In genomic region chr20:38893485-38894090, GRCh38 we compare ENCODE assay signal across 8 cellular contexts. TPM values are rescaled to one million over a fixed set of nuclear protein-coding genes. Genes with fewer than 3 reads are reported as not detected.
DNase-seq lines count a peak whose midpoint lies in the region; ATAC-seq, FAIRE-seq and TF ChIP-seq lines count a peak whose summit lies in the region.

No MANE protein-coding gene starts in this region.

- FAIRE-seq in GM12891 (lab: Jason Lieb, UNC) = peak; percentile 96

- DNase-seq in GM12891 (ENCODE audit: insufficient read length, low spot score) (peak; percentile 88), NCI-H446 treated with DMSO at 0.1 percent for 48 hours (lab: John Stamatoyannopoulos, UW) (peak; percentile 50), choroid plexus epithelial cell (ENCODE audit: low read depth) (peak; percentile 58)
- DNase-seq in activated CD4-positive, alpha-beta T cell treated with anti-CD3 and anti-CD28 coated beads, Interleukin-2, amount 10 ng/mL, durations not matched to agents 7 days and 5 days = peak; percentile 74
- peak; percentile 63 for DNase-seq in stimulated activated CD8-positive, alpha-beta memory T cell treated with anti-CD3 and anti-CD28 coated beads, Interleukin-15, amount 100 ng/mL, for 1 hour (ENCODE audit: low read depth)

- H3K9ac ChIP-seq in liver (ENCODE audit: low read depth in 1 of 2, low read length in 2 of 2) = no peak overlapping the region

- CTCF ChIA-PET in activated CD4-positive, alpha-beta T cell treated with anti-CD3 and anti-CD28 coated beads, Interleukin-2, amount 10 ng/mL, durations not matched to agents 7 days and 5 days (lab: Charles Lee) = interaction anchor here (0.8 to 4.6 kb wide), 12 partner anchors 11 to 161 kb away, joined by 3 to 36 read pairs (median 4); partner anchors contain the start of gene PPP1R16B

- ATAC-seq in HG03025 (IDR thresholded peaks at IDR 0.05; ENCODE audit: low FRiP score, unreplicated experiment) (peak; percentile 38), GM21786 (IDR thresholded peaks at IDR 0.05; ENCODE audit: unreplicated experiment) (no peak)

- no peaks in the 10 kb centered on the region for H3K27me3 ChIP-seq in liver (ENCODE audit: control insufficient read depth in 4 of 4, insufficient read depth in 4 of 4, low read length in 3 of 4)

- TF ChIP-seq RAD21 in liver (IDR thresholded peaks at IDR 0.05) = peak; percentile 76 to 85

- no peaks in the 10 kb centered on the region for H3K9me3 ChIP-seq in liver (ENCODE audit: control insufficient read depth in 4 of 4, low read length in 3 of 4)

- H3K4me1 Mint-ChIP-seq in activated CD4-positive, alpha-beta T cell treated with anti-CD3 and anti-CD28 coated beads, Interleukin-2, amount 10 ng/mL, durations not matched to agents 7 days and 5 days = peaks cover 45% of the 10 kb centered on the region

- H3K36me3 Mint-ChIP-seq in activated CD4-positive, alpha-beta T cell treated with anti-CD3 and anti-CD28 coated beads, Interleukin-2, amount 10 ng/mL, durations not matched to agents 7 days and 5 days (ENCODE audit: low read depth) = peaks cover 29% of the 10 kb centered on the region

- no peaks in the 10 kb centered on the region for H3K27me3 Mint-ChIP-seq in activated CD4-positive, alpha-beta T cell treated with anti-CD3 and anti-CD28 coated beads, Interleukin-2, amount 10 ng/mL, durations not matched to agents 7 days and 5 days

- H3K36me3 ChIP-seq in liver (ENCODE audit: control insufficient read depth in 4 of 4, insufficient read depth in 3 of 4, low read depth in 1 of 4, low read length in 3 of 4) = no peaks in the 10 kb centered on the region

- POLR2A ChIA-PET in activated CD4-positive, alpha-beta T cell treated with anti-CD3 and anti-CD28 coated beads, Interleukin-2, amount 10 ng/mL, durations not matched to agents 7 days and 5 days (lab: Charles Lee) = no interaction called here

- TF ChIP-seq POLR2A in GM12891 (IDR thresholded peaks at IDR 0.05; ENCODE audit: low read depth, low read length) = no peak

- H3K4me3 ChIP-seq in choroid plexus epithelial cell (ENCODE audit: low read depth, low read length) = no peak overlapping the region
- peak overlapping the region in 1 of 3 donors; percentile 25 for H3K4me3 ChIP-seq in liver (ENCODE audit: low read depth in 1 of 3, low read length in 3 of 3)

- TF ChIP-seq CTCF in choroid plexus epithelial cell (conservative IDR thresholded peaks at IDR 0.05; ENCODE audit: low read depth, low read length) (peak; percentile 91), liver (IDR thresholded peaks at IDR 0.05; ENCODE audit: low read depth, low read length, missing input control) (peak; percentile 86)

- WGBS in liver = 14% methylated on average over 26 of the region's 26 CpGs

- H3K27ac Mint-ChIP-seq in activated CD4-positive, alpha-beta T cell treated with anti-CD3 and anti-CD28 coated beads, Interleukin-2, amount 10 ng/mL, durations not matched to agents 7 days and 5 days = peak overlapping the region; percentile 81

- H3K27ac ChIP-seq in liver (ENCODE audit: low read depth in 1 of 2, low read length in 2 of 2) = no peak overlapping the region

- H3K4me1 ChIP-seq in liver (ENCODE audit: control insufficient read depth in 4 of 4, insufficient read depth in 4 of 4, low read length in 3 of 4) = peaks cover 3 to 4% (median 3%) of the 10 kb centered on the region in 4 donors

- no peaks in the 10 kb centered on the region for H3K9me3 Mint-ChIP-seq in activated CD4-positive, alpha-beta T cell treated with anti-CD3 and anti-CD28 coated beads, Interleukin-2, amount 10 ng/mL, durations not matched to agents 7 days and 5 days

- H3K4me3 Mint-ChIP-seq in activated CD4-positive, alpha-beta T cell treated with anti-CD3 and anti-CD28 coated beads, Interleukin-2, amount 10 ng/mL, durations not matched to agents 7 days and 5 days = peak overlapping the region; percentile 12

TF ChIP-seq in GM12891, 5 proteins besides CTCF, POLR2A, EP300 and RAD21:
- TF ChIP-seq SPI1 (IDR thresholded peaks at IDR 0.05; ENCODE audit: low read depth, low read length) = peak; percentile 57; the same call in 1 of the 2 replicates
- TF ChIP-seq POLR2AphosphoS5 (IDR thresholded peaks at IDR 0.05; ENCODE audit: low read depth, low read length) = no peak
- peak; percentile 35 for TF ChIP-seq PAX5 (IDR thresholded peaks at IDR 0.05; ENCODE audit: insufficient read depth, low read length, severe bottlenecking)
- TF ChIP-seq POU2F2 (IDR thresholded peaks at IDR 0.05; ENCODE audit: low read depth, low read length) = 0 out of 2 replicates have a peak, but pooled peaks have one; percentile 68
- no peak for TF ChIP-seq TAF1 (IDR thresholded peaks at IDR 0.05; ENCODE audit: low read depth, low read length)

TF ChIP-seq in liver, 16 proteins besides CTCF, POLR2A, EP300 and RAD21:
- TF ChIP-seq YY1 (IDR thresholded peaks at IDR 0.05) (no peak), FOXA2 (IDR thresholded peaks at IDR 0.05) (no peak), HNF4A (conservative IDR thresholded peaks at IDR 0.05) (no peak), SP1 (IDR thresholded peaks at IDR 0.05) (no peak), RXRA (IDR thresholded peaks at IDR 0.05) (no peak), ATF3 (IDR thresholded peaks at IDR 0.05) (no peak), NR2F2 (IDR thresholded peaks at IDR 0.05) (no peak), REST (IDR thresholded peaks at IDR 0.05) (no peak), TAF1 (conservative IDR thresholded peaks at IDR 0.05) (no peak), ZBTB33 (IDR thresholded peaks at IDR 0.05) (no peak)
- TF ChIP-seq, protein P1, sequence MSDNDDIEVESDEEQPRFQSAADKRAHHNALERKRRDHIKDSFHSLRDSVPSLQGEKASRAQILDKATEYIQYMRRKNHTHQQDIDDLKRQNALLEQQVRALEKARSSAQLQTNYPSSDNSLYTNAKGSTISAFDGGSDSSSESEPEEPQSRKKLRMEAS (IDR thresholded peaks at IDR 0.05) = no peak
TF ChIP-seq in liver: peak in this region for 0.

RNA-seq across cellular contexts. Expression of gene FAM83D, which starts 32.6 kb away (rescaled TPM):
- 7.4 TPM for polyA plus RNA-seq in GM12891 (2012; ENCODE audit: low read depth, missing spikeins)
- total RNA-seq in activated CD4-positive, alpha-beta T cell treated with anti-CD3 and anti-CD28 coated beads, Interleukin-2, amount 10 ng/mL, durations not matched to agents 7 days and 5 days = 10 to 100 TPM; 22.5 to 22.6 TPM
- total RNA-seq in liver = 10 to 100 TPM in 1 of 2 donors, 1 to 10 TPM in 1; 2.8 to 28.2 TPM
- polyA plus RNA-seq in liver = 1 to 10 TPM; 1.1 to 2.6 TPM
